Comparison of ENCODE assay signal across 3 cellular contexts in genomic region chr2:178457390-178457886, GRCh38.
TF ChIP-seq lines count a peak whose summit lies in the region.

No MANE protein-coding gene starts in this region.

TF ChIP-seq in GM23338, 12 proteins besides CTCF, POLR2A, EP300 and RAD21:
- TF ChIP-seq EZH2phosphoT487 (IDR thresholded peaks at IDR 0.05; ENCODE audit: unreplicated experiment), result no peak
- TF ChIP-seq REST (IDR thresholded peaks at IDR 0.05; ENCODE audit: unreplicated experiment), result no peak
- no peak for TF ChIP-seq ZNF114 (CRISPR knock-in tag; IDR thresholded peaks at IDR 0.05)
- TF ChIP-seq JUNB (IDR thresholded peaks at IDR 0.05; ENCODE audit: unreplicated experiment), result no peak
- TF ChIP-seq ZNF331 (CRISPR knock-in tag; IDR thresholded peaks at IDR 0.05; ENCODE audit: low read depth), result no peak
TF ChIP-seq in GM23338: peak in this region for 0.

TF ChIP-seq in WTC11, 78 proteins besides CTCF, POLR2A, EP300 and RAD21:
- TF ChIP-seq GABPB1 (CRISPR knock-in tag; IDR thresholded peaks at IDR 0.05) (no peak), ATF1 (CRISPR knock-in tag; IDR thresholded peaks at IDR 0.05) (no peak), E2F4 (CRISPR knock-in tag; IDR thresholded peaks at IDR 0.05; ENCODE audit: borderline replicate concordance, low read depth) (no peak), NR3C1 (CRISPR knock-in tag; conservative IDR thresholded peaks at IDR 0.05; ENCODE audit: low read depth) (no peak), AR (CRISPR knock-in tag; IDR thresholded peaks at IDR 0.05) (no peak), SP1 (CRISPR knock-in tag; conservative IDR thresholded peaks at IDR 0.05) (no peak), E2F1 (CRISPR knock-in tag; IDR thresholded peaks at IDR 0.05) (no peak), ZNF416 (CRISPR knock-in tag; IDR thresholded peaks at IDR 0.05) (no peak), RORB (CRISPR knock-in tag; IDR thresholded peaks at IDR 0.05) (no peak), FOXP4 (CRISPR knock-in tag; IDR thresholded peaks at IDR 0.05) (no peak)

TF ChIP-seq in H1, 55 proteins besides CTCF, POLR2A, EP300 and RAD21:
- TF ChIP-seq EZH2 (IDR thresholded peaks at IDR 0.05; ENCODE audit: low read depth, low read length, severe bottlenecking), result no peak
- no peak for TF ChIP-seq SRF (IDR thresholded peaks at IDR 0.05; ENCODE audit: low read depth, low read length)
- TF ChIP-seq FOSL1 (IDR thresholded peaks at IDR 0.05; ENCODE audit: insufficient read depth, low read depth, low read length), result no peak
- TF ChIP-seq RXRA (IDR thresholded peaks at IDR 0.05; ENCODE audit: insufficient read depth, low read depth, low read length), result no peak
- no peak for TF ChIP-seq SUZ12 (IDR thresholded peaks at IDR 0.05; ENCODE audit: low read length)
- no peak for TF ChIP-seq RBBP5 (IDR thresholded peaks at IDR 0.05; ENCODE audit: borderline replicate concordance, low read depth, low read length)
- no peak for TF ChIP-seq BRCA1 (IDR thresholded peaks at IDR 0.05; ENCODE audit: low read depth, low read length)
- no peak for TF ChIP-seq ATF3 (IDR thresholded peaks at IDR 0.05; ENCODE audit: insufficient read depth, low read depth, low read length)
